Comparison of ENCODE assay signal across 8 cellular contexts in genomic region chr2:74391580-74392448, GRCh38. TPM values are rescaled to one million over a fixed set of nuclear protein-coding genes. Genes with fewer than 3 reads are reported as not detected.
DNase-seq lines count a peak whose midpoint lies in the region; ATAC-seq and TF ChIP-seq lines count a peak whose summit lies in the region.

No MANE protein-coding gene starts in this region.

- TF ChIP-seq CTCF in GM10266 (IDR thresholded peaks at IDR 0.05; ENCODE audit: control insufficient read depth, insufficient read depth, low read depth, missing control alignments) (peak; percentile 99), heart left ventricle (IDR thresholded peaks at IDR 0.05) (peak; percentile 94 to 99 (median 98)), upper lobe of right lung (IDR thresholded peaks at IDR 0.05) (peak; percentile 97)

- H3K36me3 ChIP-seq in adipocyte (ENCODE audit: control insufficient read depth, insufficient read depth, low read length, severe bottlenecking) (no peaks in the 10 kb centered on the region), heart left ventricle (no peaks in the 10 kb centered on the region), upper lobe of right lung (no peaks in the 10 kb centered on the region)

- H3K27me3 ChIP-seq in adipocyte (replicated peaks; ENCODE audit: control insufficient read depth, insufficient read depth, low read length) (no peaks in the 10 kb centered on the region), heart left ventricle (no peaks in the 10 kb centered on the region), upper lobe of right lung (no peaks in the 10 kb centered on the region)

- H3K27ac ChIP-seq in heart left ventricle (peak overlapping the region; percentile 88 to 98 (median 93)), upper lobe of right lung (peak overlapping the region; percentile 92)

- TF ChIP-seq POLR2A in heart left ventricle (IDR thresholded peaks at IDR 0.05), result peak in 1 of 2 donors; percentile 57

- H3K9ac ChIP-seq in adipocyte (ENCODE audit: low read length), result peak overlapping the region; percentile 90

- intact Hi-C loops in heart left ventricle (cut with DNase I), result loop anchor here in 5 of 10 donors (5.0 to 10.0 kb wide), 4 partner anchors 60 to 140 kb away; no protein-coding TSS in a partner anchor
- intact Hi-C loops in posterior vena cava (cut with DNase I), result no loop called here
- intact Hi-C loops in upper lobe of right lung (cut with DNase I), result no loop called here

- H3K4me1 ChIP-seq in adipocyte (ENCODE audit: control insufficient read depth, insufficient read depth, low read length), result peaks cover 45% of the 10 kb centered on the region
- peaks cover 0 to 48% (median 41%) of the 10 kb centered on the region in 12 donors for H3K4me1 ChIP-seq in heart left ventricle
- H3K4me1 ChIP-seq in upper lobe of right lung, result peaks cover 22% of the 10 kb centered on the region

- DNase-seq in GM10266 (ENCODE audit: extremely low spot score) (peak; percentile 94), NCI-H1417 treated with DMSO at 0.1 percent for 48 hours (lab: John Stamatoyannopoulos, UW) (peak; percentile 85), SW 1271 (lab: John Stamatoyannopoulos, UW) (peak; percentile 49 to 87), adipocyte (ENCODE audit: low read depth) (peak; percentile 96), heart left ventricle (peak; percentile 92 to 98 (median 93)), posterior vena cava (ENCODE audit: low spot score) (peak; percentile 99), upper lobe of right lung (peak; percentile 97)

- ATAC-seq in HG02588 (IDR thresholded peaks at IDR 0.05; ENCODE audit: unreplicated experiment) (peak; percentile 68), heart left ventricle (peak; percentile 72 to 87 (median 86)), upper lobe of right lung (peak; percentile 98)

- H3K4me3 ChIP-seq in adipocyte (ENCODE audit: low read length) (peak overlapping the region; percentile 94), heart left ventricle (peak overlapping the region; percentile 75 to 99 (median 87)), upper lobe of right lung (peak overlapping the region; percentile 71)

- H3K9me3 ChIP-seq in adipocyte (ENCODE audit: control insufficient read depth, low read length), result no peaks in the 10 kb centered on the region
- no peaks in the 10 kb centered on the region for H3K9me3 ChIP-seq in heart left ventricle
- no peaks in the 10 kb centered on the region for H3K9me3 ChIP-seq in upper lobe of right lung

- WGBS in heart left ventricle, 4 donors, result 1 to 2% (median 1%) methylated on average over 28 to 62 of the region's 62 CpGs

RNA-seq across cellular contexts. Expression of gene DCTN1, which starts 11.7 kb away (rescaled TPM):
- total RNA-seq in heart left ventricle, result 100 to 1,000 TPM; 129 to 376 (median 211) TPM
- polyA plus RNA-seq in heart left ventricle, result 100 to 1,000 TPM; 149 to 171 TPM
- 100 to 1,000 TPM; 165 to 167 TPM for total RNA-seq in posterior vena cava
- 140 TPM for total RNA-seq in upper lobe of right lung

RNA-seq across cellular contexts. Expression of gene C2orf81, which starts 29.6 kb away (rescaled TPM):
- 1 to 10 TPM in 3 of 9 donors, under 1 TPM in 6; 0.48 to 2.3 (median 0.85) TPM for total RNA-seq in heart left ventricle
- polyA plus RNA-seq in heart left ventricle, result 1 to 10 TPM in 1 of 2 donors, under 1 TPM in 1; 0.91 to 1.1 TPM
- total RNA-seq in posterior vena cava, result 1 to 10 TPM; 2.3 to 2.7 TPM
- total RNA-seq in upper lobe of right lung, result 2.1 TPM

RNA-seq across cellular contexts. Expression of gene WDR54, which starts 29.7 kb away (rescaled TPM):
- total RNA-seq in heart left ventricle (1 to 10 TPM; 1.5 to 5.1 (median 3.0) TPM), posterior vena cava (1 to 10 TPM; 7.9 to 9.4 TPM), upper lobe of right lung (8.4 TPM)
- polyA plus RNA-seq in heart left ventricle, result 1 to 10 TPM; 1.4 to 6.5 TPM

RNA-seq across cellular contexts. Expression of gene SLC4A5, which starts 48.6 kb away (rescaled TPM):
- total RNA-seq in heart left ventricle, result 1 to 10 TPM in 7 of 9 donors, under 1 TPM in 2; 0.36 to 4.1 (median 1.6) TPM
- polyA plus RNA-seq in heart left ventricle, result 1 to 10 TPM in 1 of 2 donors, under 1 TPM in 1; 0.72 to 1.2 TPM
- total RNA-seq in posterior vena cava, result 1 to 10 TPM; 3.9 to 5.3 TPM
- 3.2 TPM for total RNA-seq in upper lobe of right lung

RNA-seq across cellular contexts. Expression of gene RTKN, which starts 49.9 kb away (rescaled TPM):
- total RNA-seq in heart left ventricle (10 to 100 TPM; 10.9 to 19.6 (median 15.3) TPM), posterior vena cava (10 to 100 TPM; 10.6 to 16.8 TPM), upper lobe of right lung (32.3 TPM)
- polyA plus RNA-seq in heart left ventricle, result 10 to 100 TPM; 18.0 to 27.6 TPM

Comparison
In these comparisons a context has a peak if more than half of its experiments do, and no peak if none do; other contexts are left out.
1. Peak in every context shown above with its lines: DNase-seq, ATAC-seq, H3K4me3 ChIP-seq and H3K27ac ChIP-seq.